ENCODE assay signal across 19 cellular contexts in the genomic region with DNA sequence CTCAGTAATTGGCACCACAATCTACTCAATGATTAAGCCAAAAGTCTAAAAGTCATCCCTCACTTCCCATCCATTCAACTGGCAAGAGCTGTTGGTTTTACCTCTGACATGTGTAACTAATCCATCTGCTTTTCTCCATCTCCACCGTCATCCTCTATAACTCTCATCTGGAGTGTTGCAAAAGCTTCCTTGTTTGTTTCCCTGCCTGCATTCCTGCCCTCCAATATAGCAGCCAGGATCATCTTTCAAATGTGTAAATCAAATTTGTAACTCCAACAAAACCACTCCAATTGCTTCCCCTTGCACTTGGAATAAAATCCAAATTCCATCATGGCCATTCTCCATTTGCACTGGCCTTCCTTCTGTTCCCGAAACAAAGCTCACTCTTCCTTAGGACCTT.
A peak's percentile ranks its signal among the peaks of the same experiment; 100 is the strongest.
DNase-seq lines count a peak whose midpoint lies in the region; ATAC-seq, FAIRE-seq and TF ChIP-seq lines count a peak whose summit lies in the region.
"Had no signal": no experiment of that assay in that cellular context is flagged by ENCODE, and none has a peak within 500 bp of the region (broad histone marks: within the 10 kb centered on the region; RNA-seq: fewer than 3 reads in every experiment).

No MANE protein-coding gene starts in this region.

- peaks cover 4% of the 10 kb centered on the region for H3K36me3 Mint-ChIP-seq in T-helper 1 cell treated with Interleukin-12 subunit alpha and Interleukin-12 subunit beta and Interleukin-4 antibody, amounts not matched to agents 30 μg/mL and 1 μg/mL, for 36 hours (ENCODE audit: low read depth)

- H3K27me3 Mint-ChIP-seq in T-helper 1 cell treated with Interleukin-12 subunit alpha and Interleukin-12 subunit beta and Interleukin-4 antibody, amounts not matched to agents 30 μg/mL and 1 μg/mL, for 36 hours (ENCODE audit: low read depth): peaks cover 14% of the 10 kb centered on the region
- H3K27me3 Mint-ChIP-seq: CD8-positive, alpha-beta memory T cell had no signal

- H3K9me3 Mint-ChIP-seq in T-helper 1 cell treated with Interleukin-12 subunit alpha and Interleukin-12 subunit beta and Interleukin-4 antibody, amounts not matched to agents 30 μg/mL and 1 μg/mL, for 36 hours: peaks cover 3% of the 10 kb centered on the region
- H3K9me3 Mint-ChIP-seq: CD8-positive, alpha-beta memory T cell had no signal

- TF ChIP-seq CTCF in foreskin fibroblast (IDR thresholded peaks at IDR 0.05; ENCODE audit: low read depth, low read length): no peak

- H3K4me1 Mint-ChIP-seq in T-helper 1 cell treated with Interleukin-12 subunit alpha and Interleukin-12 subunit beta and Interleukin-4 antibody, amounts not matched to agents 30 μg/mL and 1 μg/mL, for 36 hours (ENCODE audit: low read depth): peaks cover 22% of the 10 kb centered on the region

- no peak overlapping the region for H3K4me3 ChIP-seq in foreskin fibroblast (ENCODE audit: low read depth in 1 of 2, low read length in 2 of 2)
- H3K4me3 ChIP-seq: A549, SJCRH30 had no signal

- peak overlapping the region; percentile 21 for H3K27ac Mint-ChIP-seq in T-helper 1 cell treated with Interleukin-12 subunit alpha and Interleukin-12 subunit beta and Interleukin-4 antibody, amounts not matched to agents 30 μg/mL and 1 μg/mL, for 36 hours

- DNase-seq in T-helper 1 cell (no peak), GM18507 (ENCODE audit: extremely low spot score, insufficient read length, low read depth) (no peak), foreskin fibroblast (peak; percentile 59 to 73), hepatic stellate cell (ENCODE audit: low spot score) (no peak)
- DNase-seq: BE2C; CD8-positive, alpha-beta memory T cell; GOT3; MV-4-11; NCI-H1417 treated with DMSO at 0.1 percent for 48 hours; NCI-H2029; NCI-H2227 treated with DMSO at 0.1 percent for 48 hours; NCI-H69; NK-92 treated with Interleukin-12 subunit alpha and Interleukin-12 subunit beta, amount 100 ng/mL, for 24 hours; SJCRH30 had no signal

- FAIRE-seq in GM18507 (lab: Jason Lieb, UNC): peak; percentile 42
- FAIRE-seq: A549, G401.6 had no signal

- no peak overlapping the region for H3K4me3 Mint-ChIP-seq in T-helper 1 cell treated with Interleukin-12 subunit alpha and Interleukin-12 subunit beta and Interleukin-4 antibody, amounts not matched to agents 30 μg/mL and 1 μg/mL, for 36 hours

- ATAC-seq in HG03095 (IDR thresholded peaks at IDR 0.05; ENCODE audit: unreplicated experiment) (no peak), GM19463 (IDR thresholded peaks at IDR 0.05; ENCODE audit: unreplicated experiment) (no peak)
- ATAC-seq: A549 had no signal

Comparison
In these comparisons a context has a peak if more than half of its experiments do, and no peak if none do; other contexts are left out.
1. DNase-seq: peak in foreskin fibroblast (2 of 2); none in T-helper 1 cell (0 of 5), GM18507 (single experiment) and hepatic stellate cell (single experiment).